8 cellular contexts compared by ENCODE assay signal in the genomic region with DNA sequence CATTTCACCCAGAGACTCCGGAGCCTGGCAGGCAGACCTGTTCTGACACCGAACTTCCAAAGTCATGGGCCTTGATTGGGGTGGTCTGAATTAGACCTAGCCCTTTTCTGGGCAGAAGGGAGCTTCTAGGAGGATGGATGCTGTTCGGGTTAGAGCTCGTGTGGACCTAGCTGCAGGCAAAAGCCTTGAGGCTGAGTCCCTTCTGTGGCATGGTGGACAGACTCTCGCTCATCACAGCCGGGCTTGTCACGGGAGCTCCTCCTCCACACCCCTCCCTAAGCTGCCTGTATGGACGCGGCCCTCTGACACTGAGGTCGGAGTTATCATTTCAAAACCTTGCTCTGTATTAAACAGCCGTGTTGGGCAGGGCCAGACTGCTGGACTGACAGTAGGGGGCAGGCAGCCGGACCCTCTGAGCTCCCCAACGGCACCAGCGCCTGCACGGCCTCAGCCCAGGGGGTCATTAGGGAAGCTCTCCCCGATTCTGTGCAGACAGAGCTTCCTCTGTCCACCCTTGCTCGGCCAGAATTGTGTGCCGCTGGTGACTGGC. TPM values are rescaled to one million over a fixed set of nuclear protein-coding genes. Genes with fewer than 3 reads are reported as not detected.
DNase-seq lines count a peak whose midpoint lies in the region; ATAC-seq, FAIRE-seq and TF ChIP-seq lines count a peak whose summit lies in the region.

No MANE protein-coding gene starts in this region.

- no peak for FAIRE-seq in pancreas (lab: Jason Lieb, UNC)

- H3K27ac ChIP-seq in CD4-positive, alpha-beta memory T cell (ENCODE audit: low read depth, low read length) = peak overlapping the region; percentile 60
- H3K27ac ChIP-seq in esophagus muscularis mucosa (replicated peaks in 1 of 4) (peak overlapping the region in 2 of 4 donors; percentile 31 to 34), pancreas (peak overlapping the region in 1 of 4 donors; percentile 55)

- peak; percentile 15 for ATAC-seq in GM19324 (IDR thresholded peaks at IDR 0.05; ENCODE audit: low FRiP score, unreplicated experiment)
- peak; percentile 20 for ATAC-seq in HG03521 (IDR thresholded peaks at IDR 0.05; ENCODE audit: unreplicated experiment)
- no peak for ATAC-seq in pancreas

- no peaks in the 10 kb centered on the region for H3K9me3 Mint-ChIP-seq in CD4-positive, alpha-beta memory T cell

- peaks cover 32% of the 10 kb centered on the region for H3K4me1 ChIP-seq in CD4-positive, alpha-beta memory T cell (ENCODE audit: insufficient read depth, low read length)
- H3K4me1 ChIP-seq in esophagus muscularis mucosa (peaks cover 11 to 20% (median 20%) of the 10 kb centered on the region in 4 donors), pancreas (no peaks in the 10 kb centered on the region)

- peaks cover 15 to 43% (median 32%) of the 10 kb centered on the region in 4 donors for H3K4me1 Mint-ChIP-seq in CD4-positive, alpha-beta memory T cell

- H3K9me3 ChIP-seq in CD4-positive, alpha-beta memory T cell (ENCODE audit: control insufficient read depth in 1 of 2, low read length in 2 of 2) = no peaks in the 10 kb centered on the region
- H3K9me3 ChIP-seq in esophagus muscularis mucosa = no peaks in the 10 kb centered on the region
- no peaks in the 10 kb centered on the region for H3K9me3 ChIP-seq in pancreas

- CTCF ChIA-PET in CD4-positive, alpha-beta memory T cell (lab: Charles Lee; ENCODE audit: partially characterized antibody) = interaction anchor here (1.0 to 1.4 kb wide), 4 partner anchors 9 to 56 kb away, joined by 3 to 4 read pairs (median 4); no protein-coding TSS in a partner anchor

- POLR2A ChIA-PET in CD4-positive, alpha-beta memory T cell (lab: Charles Lee; ENCODE audit: partially characterized antibody) = interaction anchor here (0.8 to 2.0 kb wide), 5 partner anchors 8 to 115 kb away, joined by 3 to 8 read pairs (median 3); partner anchors contain the start of gene TNPO3

- H3K4me3 Mint-ChIP-seq in CD4-positive, alpha-beta memory T cell = peak overlapping the region; percentile 84 to 97 (median 94)

- peak overlapping the region; percentile 41 to 83 (median 75) for H3K27ac Mint-ChIP-seq in CD4-positive, alpha-beta memory T cell

- intact Hi-C loops in CD4-positive, alpha-beta memory T cell (cut with micrococcal nuclease) = no loop called here
- intact Hi-C loops in esophagus muscularis mucosa (cut with DNase I) = no loop called here
- intact Hi-C loops in pancreas (cut with DNase I) = no loop called here

- no peak for DNase-seq in CD4-positive, alpha-beta memory T cell
- DNase-seq in esophagus muscularis mucosa (ENCODE audit: extremely low spot score) (no peak), cerebellar nuclear complex (lab: John Stamatoyannopoulos, UW) (no peak), pancreas (no peak), 8988T (no peak), NCI-H2171 treated with DMSO at 0.1 percent for 48 hours (lab: John Stamatoyannopoulos, UW) (no peak)

- H3K27me3 Mint-ChIP-seq in CD4-positive, alpha-beta memory T cell = peaks cover 0 to 3% of the 10 kb centered on the region in 2 donors

- no peaks in the 10 kb centered on the region for H3K36me3 ChIP-seq in CD4-positive, alpha-beta memory T cell (ENCODE audit: insufficient read depth, low read length)
- no peaks in the 10 kb centered on the region for H3K36me3 ChIP-seq in esophagus muscularis mucosa
- no peaks in the 10 kb centered on the region for H3K36me3 ChIP-seq in pancreas

- TF ChIP-seq EP300 in esophagus muscularis mucosa (IDR thresholded peaks at IDR 0.05) = no peak

- no peaks in the 10 kb centered on the region for H3K27me3 ChIP-seq in CD4-positive, alpha-beta memory T cell (ENCODE audit: insufficient read depth, low read length)
- peaks cover 0 to 69% (median 13%) of the 10 kb centered on the region in 4 donors for H3K27me3 ChIP-seq in esophagus muscularis mucosa
- H3K27me3 ChIP-seq in pancreas = no peaks in the 10 kb centered on the region

- 86% methylated on average over 16 of the region's 18 CpGs for WGBS in esophagus muscularis mucosa
- 87 to 91% methylated on average over 18 of the region's 18 CpGs for WGBS in pancreas, 2 donors

- H3K4me3 ChIP-seq in CD4-positive, alpha-beta memory T cell (ENCODE audit: low read length in 2 of 2) = no peak overlapping the region
- H3K4me3 ChIP-seq in esophagus muscularis mucosa (peak overlapping the region; percentile 7 to 68 (median 14)), pancreas (peak overlapping the region in 1 of 4 donors; percentile 93)

- TF ChIP-seq POLR2A in esophagus muscularis mucosa (IDR thresholded peaks at IDR 0.05; ENCODE audit: low read depth) = no peak

- no peak for TF ChIP-seq CTCF in esophagus muscularis mucosa (IDR thresholded peaks at IDR 0.05)
- TF ChIP-seq CTCF in pancreas (IDR thresholded peaks at IDR 0.05) = no peak

- peaks cover 0 to 4% of the 10 kb centered on the region in 2 donors for H3K36me3 Mint-ChIP-seq in CD4-positive, alpha-beta memory T cell

RNA-seq across cellular contexts. Expression of gene IRF5, which starts 2.2 kb away (rescaled TPM):
- 1 to 10 TPM; 7.2 to 9.1 TPM for total RNA-seq in CD4-positive, alpha-beta memory T cell
- polyA plus RNA-seq in CD4-positive, alpha-beta memory T cell = 10 to 100 TPM; 14.4 to 27.8 TPM
- total RNA-seq in esophagus muscularis mucosa = 10 to 100 TPM in 1 of 4 donors, 1 to 10 TPM in 3; 7.6 to 14.5 (median 8.6) TPM
- 10 to 100 TPM in 1 of 6 donors, 1 to 10 TPM in 5; 3.2 to 12.4 (median 4.3) TPM for total RNA-seq in pancreas
- 1 to 10 TPM; 6.4 to 8.1 TPM for polyA plus RNA-seq in pancreas

RNA-seq across cellular contexts. Expression of gene KCP, which starts 29.4 kb away (rescaled TPM):
- total RNA-seq in CD4-positive, alpha-beta memory T cell = under 1 TPM; 0.39 to 0.55 TPM
- not detected for polyA plus RNA-seq in CD4-positive, alpha-beta memory T cell
- total RNA-seq in esophagus muscularis mucosa = under 1 TPM in 3 of 4 donors, not detected in 1; 0.13 to 0.66 (median 0.29) TPM
- total RNA-seq in pancreas = under 1 TPM; 0.08 to 0.46 (median 0.30) TPM
- under 1 TPM; 0.33 to 0.95 TPM for polyA plus RNA-seq in pancreas

Comparison
In these comparisons a context has a peak if more than half of its experiments do, and no peak if none do; other contexts are left out.
1. H3K4me3 ChIP-seq: peak in esophagus muscularis mucosa (4 of 4); none in CD4-positive, alpha-beta memory T cell (0 of 2).
2. ATAC-seq: peak in GM19324 (single experiment) and HG03521 (single experiment); none in pancreas (0 of 4).